In genomic region chrX:138775501-138775900, GRCh38 we compare ENCODE assay signal across 8 cellular contexts.
DNase-seq lines count a peak whose midpoint lies in the region; ATAC-seq and TF ChIP-seq lines count a peak whose summit lies in the region.

No MANE protein-coding gene starts in this region.

- peak; percentile 21; the same call in 1 of the 2 replicates for TF ChIP-seq CTCF in WI38 (IDR thresholded peaks at IDR 0.05; ENCODE audit: low read depth, low read length)

- DNase-seq in DMS153 (lab: John Stamatoyannopoulos, UW) (peak; percentile 29), HCEC 1CT (peak; percentile 33), left lobe of liver (ENCODE audit: low spot score) (no peak), NCI-H1048 (lab: John Stamatoyannopoulos, UW) (no peak), GDM1 (lab: John Stamatoyannopoulos, UW) (no peak)
- no peak for DNase-seq in stimulated activated CD4-positive, alpha-beta T cell treated with anti-CD3 and anti-CD28 coated beads, Interleukin-4, amount 100 ng/mL, for 24 hours

- no peak overlapping the region for H3K4me3 ChIP-seq in WI38 (ENCODE audit: low read depth, low read length)

- ATAC-seq in left lobe of liver, result peak; percentile 60
- no peak for ATAC-seq in GM21737 (IDR thresholded peaks at IDR 0.05; ENCODE audit: unreplicated experiment)

Comparison
In these comparisons a context has a peak if more than half of its experiments do, and no peak if none do; other contexts are left out.
1. DNase-seq: peak in DMS153 (single experiment) and HCEC 1CT (single experiment); none in left lobe of liver (single experiment), stimulated activated CD4-positive, alpha-beta T cell treated with anti-CD3 and anti-CD28 coated beads, Interleukin-4, amount 100 ng/mL, for 24 hours (single experiment), NCI-H1048 (single experiment) and GDM1 (single experiment).